Comparison of ENCODE assay signal across 3 cellular contexts in the genomic region with DNA sequence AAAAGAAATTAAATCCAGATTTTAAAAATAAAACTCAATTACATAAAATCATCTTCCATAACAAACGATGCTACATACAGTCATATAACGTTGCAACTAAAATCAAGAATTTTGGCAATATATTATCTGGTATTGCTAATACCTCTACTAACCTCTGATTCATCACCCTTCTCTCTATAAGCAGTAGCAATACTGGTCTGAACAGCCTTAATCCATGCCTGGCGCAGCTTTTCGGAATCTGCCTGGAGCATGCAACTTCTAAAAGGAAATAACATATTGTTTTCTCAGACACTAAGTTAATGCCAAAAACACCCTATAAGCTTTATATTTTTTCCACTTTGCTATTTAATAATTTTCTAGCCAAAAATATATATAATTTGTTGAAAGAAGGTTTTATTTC.
"Had no signal": no experiment of that assay in that cellular context is flagged by ENCODE, and none has a peak within 500 bp of the region (broad histone marks: within the 10 kb centered on the region; RNA-seq: fewer than 3 reads in every experiment).

No MANE protein-coding gene starts in this region.

- ATAC-seq: GM12878 had no signal

- H3K4me3 ChIP-seq: GM12878 had no signal

- DNase-seq: GDM1, GF-D8 had no signal
